Comparison of ENCODE assay signal across 15 cellular contexts in genomic region chr22:23925020-23925606, GRCh38. TPM values are rescaled to one million over a fixed set of nuclear protein-coding genes. Genes with fewer than 3 reads are reported as not detected.
"Had no signal": no experiment of that assay in that cellular context is flagged by ENCODE, and none has a peak within 500 bp of the region (broad histone marks: within the 10 kb centered on the region; RNA-seq: fewer than 3 reads in every experiment).

No MANE protein-coding gene starts in this region.

- ATAC-seq: right cardiac atrium; stimulated activated naive CD8-positive, alpha-beta T cell treated with anti-CD3 and anti-CD28 coated beads, Interleukin-15, Interleukin-2, amounts not matched to agents 100 U/mL and 50 U/mL, for 24 hours had no signal

- H3K36me3 ChIP-seq: prostate gland had no signal

- H3K27ac ChIP-seq: brain microvascular endothelial cell, prostate gland, transverse colon had no signal

- H3K9me3 ChIP-seq: prostate gland had no signal

- H3K4me2 ChIP-seq: smooth muscle cell had no signal

- H3K27me3 ChIP-seq: brain microvascular endothelial cell, transverse colon had no signal

- H3K4me3 ChIP-seq: prostate gland, smooth muscle cell, transverse colon had no signal

- H3K4me1 ChIP-seq: prostate gland, transverse colon had no signal

- DNase-seq: activated CD4-positive, alpha-beta T cell treated with anti-CD3 and anti-CD28 coated beads, Interleukin-2, amount 10 ng/mL, durations not matched to agents 24 days and 14 days; activated CD4-positive, CD25-positive, alpha-beta regulatory T cell; activated naive CD4-positive, alpha-beta T cell; activated naive CD8-positive, alpha-beta T cell treated with anti-CD3 and anti-CD28 coated beads, Interleukin-2, amount 10 ng/mL, durations not matched to agents 7 days and 5 days; brain microvascular endothelial cell; cortex of kidney; effector CD8-positive, alpha-beta T cell; foreskin melanocyte; nucleus accumbens; right cardiac atrium; stimulated activated naive CD8-positive, alpha-beta T cell treated with anti-CD3 and anti-CD28 coated beads, Interleukin-15, Interleukin-2, amounts not matched to agents 100 U/mL and 50 U/mL, for 24 hours; transverse colon had no signal

RNA-seq across cellular contexts. Expression of gene GSTT2B, which starts 35.9 kb away (rescaled TPM):
- total RNA-seq: activated CD4-positive, alpha-beta T cell treated with anti-CD3 and anti-CD28 coated beads, Interleukin-2, amount 10 ng/mL, durations not matched to agents 24 days and 14 days; activated CD8-positive, alpha-beta memory T cell treated with anti-CD3 and anti-CD28 coated beads for 36 hours; activated naive CD8-positive, alpha-beta T cell treated with anti-CD3 and anti-CD28 coated beads, Interleukin-2, amount 10 ng/mL, durations not matched to agents 7 days and 5 days; smooth muscle cell had no signal

RNA-seq across cellular contexts. Expression of gene DDTL, which starts 41.6 kb away (rescaled TPM):
- total RNA-seq: activated CD8-positive, alpha-beta memory T cell treated with anti-CD3 and anti-CD28 coated beads for 36 hours; activated naive CD8-positive, alpha-beta T cell treated with anti-CD3 and anti-CD28 coated beads, Interleukin-2, amount 10 ng/mL, durations not matched to agents 7 days and 5 days; smooth muscle cell had no signal

RNA-seq across cellular contexts. Expression of gene GSTT2, which starts 54.8 kb away (rescaled TPM):
- total RNA-seq: activated CD8-positive, alpha-beta memory T cell treated with anti-CD3 and anti-CD28 coated beads for 36 hours; activated naive CD8-positive, alpha-beta T cell treated with anti-CD3 and anti-CD28 coated beads, Interleukin-2, amount 10 ng/mL, durations not matched to agents 7 days and 5 days; prostate gland; right cardiac atrium had no signal
